ENCODE assay signal across 14 cellular contexts in the genomic region with DNA sequence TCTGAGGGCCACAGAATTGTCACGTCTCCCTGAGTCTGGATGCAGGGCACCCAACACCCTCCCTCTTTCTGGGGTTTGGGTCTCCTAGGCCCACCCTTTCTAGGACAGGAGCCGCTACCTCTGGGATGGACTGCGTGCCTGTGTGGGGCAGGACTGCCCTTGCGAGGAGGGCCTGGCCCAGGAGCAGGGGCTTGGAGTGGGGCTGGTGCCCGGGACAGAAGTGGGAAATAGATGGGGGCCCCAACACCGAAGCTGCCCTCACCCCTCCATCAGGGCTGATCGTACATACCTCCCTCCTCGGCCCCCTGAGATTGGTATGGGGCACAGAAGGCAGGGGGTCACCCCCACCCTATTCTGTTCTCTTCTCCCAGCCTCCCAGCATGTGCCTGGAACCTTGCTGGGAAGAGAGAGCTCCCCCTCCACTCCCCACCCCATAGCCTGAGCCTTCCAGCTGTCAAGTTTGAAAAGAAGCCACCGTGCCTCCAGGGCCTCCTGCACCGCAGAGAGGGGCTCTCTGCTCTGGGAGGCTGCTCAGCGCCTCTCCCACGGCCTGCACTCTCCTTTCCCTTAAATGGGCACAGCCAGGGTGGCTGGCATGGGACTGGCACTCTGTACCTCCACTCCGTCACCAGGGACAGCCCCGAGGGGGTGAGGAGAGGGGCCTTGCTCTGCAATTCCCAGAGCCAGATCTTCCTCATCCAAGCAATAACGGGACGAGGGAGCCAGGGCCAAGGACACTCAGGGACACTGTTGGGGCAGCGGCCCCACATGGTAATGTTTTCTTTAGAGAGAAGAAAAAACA. TPM values are rescaled to one million over a fixed set of nuclear protein-coding genes. Genes with fewer than 3 reads are reported as not detected.
DNase-seq lines count a peak whose midpoint lies in the region; ATAC-seq and TF ChIP-seq lines count a peak whose summit lies in the region.
"Had no signal": no experiment of that assay in that cellular context is flagged by ENCODE, and none has a peak within 500 bp of the region (broad histone marks: within the 10 kb centered on the region; RNA-seq: fewer than 3 reads in every experiment).

No MANE protein-coding gene starts in this region.

- peak overlapping the region; percentile 30 for H3K4me3 Mint-ChIP-seq in CD4-positive, alpha-beta T cell
- peak overlapping the region; percentile 77 for H3K4me3 Mint-ChIP-seq in glutamatergic neuron (ENCODE audit: unreplicated experiment)

- peaks cover 50% of the 10 kb centered on the region for H3K27me3 ChIP-seq in CD4-positive, alpha-beta T cell (ENCODE audit: control insufficient read depth, insufficient read depth, low read length)

- peaks cover 52% of the 10 kb centered on the region for H3K27me3 Mint-ChIP-seq in CD4-positive, alpha-beta T cell
- peaks cover 10% of the 10 kb centered on the region for H3K27me3 Mint-ChIP-seq in glutamatergic neuron (ENCODE audit: unreplicated experiment)

- TF ChIP-seq CTCF in CD4-positive, alpha-beta T cell (IDR thresholded peaks at IDR 0.05): no peak
- TF ChIP-seq CTCF in glutamatergic neuron (IDR thresholded peaks at IDR 0.05; ENCODE audit: partially characterized antibody, unreplicated experiment): no peak

- CTCF ChIA-PET in CD4-positive, alpha-beta T cell (lab: Charles Lee): interaction anchor here (1.3 kb wide), 1 partner anchor 75 kb away, joined by 5 read pairs; no protein-coding TSS in a partner anchor

- H3K36me3 Mint-ChIP-seq in CD4-positive, alpha-beta T cell (ENCODE audit: low read depth): no peaks in the 10 kb centered on the region
- H3K36me3 Mint-ChIP-seq in glutamatergic neuron (ENCODE audit: unreplicated experiment): no peaks in the 10 kb centered on the region

- H3K9me3 Mint-ChIP-seq in CD4-positive, alpha-beta T cell: no peaks in the 10 kb centered on the region
- peaks cover 20% of the 10 kb centered on the region for H3K9me3 Mint-ChIP-seq in glutamatergic neuron (ENCODE audit: unreplicated experiment)
- H3K9me3 Mint-ChIP-seq: stimulated activated naive CD8-positive, alpha-beta T cell treated with anti-CD3 and anti-CD28 coated beads, Interleukin-15, amount 100 ng/mL, for 72 hours had no signal

- no peak overlapping the region for H3K27ac ChIP-seq in CD4-positive, alpha-beta T cell (ENCODE audit: low read depth, low read length)

- ATAC-seq in CD4-positive, alpha-beta T cell (ENCODE audit: poor library complexity): no peak

- no peak for DNase-seq in CD4-positive, alpha-beta T cell
- DNase-seq in NCI-H69 (lab: John Stamatoyannopoulos, UW): peak; percentile 53
- no peak for DNase-seq in glutamatergic neuron
- peak; percentile 27 for DNase-seq in retina
- DNase-seq in D341Med (ENCODE audit: low spot score): no peak
- DNase-seq in NCI-H187 (lab: John Stamatoyannopoulos, UW): no peak
- DNase-seq in NCI-H1417 (lab: John Stamatoyannopoulos, UW): no peak
- DNase-seq: C1 segment of cervical spinal cord; Kasumi-1; NCI-H1436; NCI-H526; spleen; stimulated activated naive CD8-positive, alpha-beta T cell treated with anti-CD3 and anti-CD28 coated beads, Interleukin-15, amount 100 ng/mL, for 72 hours had no signal

- intact Hi-C loops in CD4-positive, alpha-beta T cell (cut with DNase I, micrococcal nuclease): no loop called here

- no peaks in the 10 kb centered on the region for H3K9me3 ChIP-seq in CD4-positive, alpha-beta T cell (ENCODE audit: control insufficient read depth, low read length)
- H3K9me3 ChIP-seq: spleen had no signal

- POLR2A ChIA-PET in CD4-positive, alpha-beta T cell (lab: Charles Lee): no interaction called here

- no peak overlapping the region for H3K27ac Mint-ChIP-seq in CD4-positive, alpha-beta T cell
- peak overlapping the region; percentile 62 for H3K27ac Mint-ChIP-seq in glutamatergic neuron (ENCODE audit: unreplicated experiment)
- H3K27ac Mint-ChIP-seq: stimulated activated naive CD8-positive, alpha-beta T cell treated with anti-CD3 and anti-CD28 coated beads, Interleukin-15, amount 100 ng/mL, for 72 hours had no signal

- peaks cover 7% of the 10 kb centered on the region for H3K4me1 Mint-ChIP-seq in CD4-positive, alpha-beta T cell (ENCODE audit: low read depth)
- H3K4me1 Mint-ChIP-seq in glutamatergic neuron (ENCODE audit: low read depth, unreplicated experiment): peaks cover 34% of the 10 kb centered on the region

RNA-seq across cellular contexts. Expression of a gene that starts 1.8 kb away (rescaled TPM):
- total RNA-seq in CD4-positive, alpha-beta T cell: not detected
- 8.2 TPM for total RNA-seq in glutamatergic neuron (ENCODE audit: unreplicated experiment)
- total RNA-seq: osteocyte had no signal

Comparison
In these comparisons a context has a peak if more than half of its experiments do, and no peak if none do; other contexts are left out.
1. DNase-seq: peak in NCI-H69 (single experiment) and retina (single experiment); none in CD4-positive, alpha-beta T cell (0 of 10), glutamatergic neuron (single experiment), D341Med (single experiment), NCI-H187 (0 of 2) and NCI-H1417 (0 of 3).